13 cellular contexts compared by ENCODE assay signal in genomic region chr2:239805043-239805329, GRCh38.
"Had no signal": no experiment of that assay in that cellular context is flagged by ENCODE, and none has a peak within 500 bp of the region (broad histone marks: within the 10 kb centered on the region; RNA-seq: fewer than 3 reads in every experiment).

No MANE protein-coding gene starts in this region.

- H3K4me2 ChIP-seq: hepatocyte had no signal

- H3K27ac ChIP-seq: epithelial cell of prostate, hepatocyte, SK-N-MC, skin epidermis had no signal

- DNase-seq: activated CD4-positive, alpha-beta T cell treated with anti-CD3 and anti-CD28 coated beads for 48 hours; activated CD4-positive, CD25-positive, alpha-beta regulatory T cell; activated CD8-positive, alpha-beta T cell treated with anti-CD3 and anti-CD28 coated beads, Interleukin-2, amount 10 ng/mL, durations not matched to agents 7 days and 5 days; dermis blood vessel endothelial cell; foreskin fibroblast; occipital lobe; retina; stimulated activated naive CD8-positive, alpha-beta T cell treated with anti-CD3 and anti-CD28 coated beads, Interleukin-15, Interleukin-2, amounts not matched to agents 100 U/mL and 50 U/mL, for 24 hours had no signal

- H3K27me3 ChIP-seq: hepatocyte had no signal

- ATAC-seq: activated CD8-positive, alpha-beta T cell treated with anti-CD3 and anti-CD28 coated beads, Interleukin-2, amount 10 ng/mL, durations not matched to agents 7 days and 5 days; stimulated activated naive CD8-positive, alpha-beta T cell treated with anti-CD3 and anti-CD28 coated beads, Interleukin-15, Interleukin-2, amounts not matched to agents 100 U/mL and 50 U/mL, for 24 hours had no signal

- H3K4me3 ChIP-seq: hepatocyte, lung, SK-N-MC, skin epidermis had no signal
